25 cellular contexts compared by ENCODE assay signal in genomic region chr2:217215877-217216276, GRCh38.
"Had no signal": no experiment of that assay in that cellular context is flagged by ENCODE, and none has a peak within 500 bp of the region (broad histone marks: within the 10 kb centered on the region; RNA-seq: fewer than 3 reads in every experiment).

No MANE protein-coding gene starts in this region.

- H3K36me3 Mint-ChIP-seq: activated naive CD4-positive, alpha-beta T cell treated with anti-CD3 and anti-CD28 coated beads, Interleukin-2, amount 50 U/mL, for 24 hours; brain had no signal

- H3K27me3 Mint-ChIP-seq: activated naive CD4-positive, alpha-beta T cell treated with anti-CD3 and anti-CD28 coated beads, Interleukin-2, amount 50 U/mL, for 24 hours had no signal

- H3K36me3 ChIP-seq: gastroesophageal sphincter, left lung, neutrophil, transverse colon, WERI-Rb-1 had no signal

- H3K27ac ChIP-seq: gastroesophageal sphincter, hepatocyte, left lung, neutrophil, skin epidermis, transverse colon, WERI-Rb-1 had no signal

- H2AFZ ChIP-seq: hepatocyte had no signal

- H3K4me3 Mint-ChIP-seq: activated CD4-positive, alpha-beta T cell treated with anti-CD3 and anti-CD28 coated beads for 36 hours; activated CD8-positive, alpha-beta T cell treated with anti-CD3 and anti-CD28 coated beads for 36 hours; activated naive CD4-positive, alpha-beta T cell treated with anti-CD3 and anti-CD28 coated beads, Interleukin-2, amount 50 U/mL, for 24 hours; brain; central memory CD8-positive, alpha-beta T cell; naive thymus-derived CD4-positive, alpha-beta T cell had no signal

- H3K4me1 Mint-ChIP-seq: activated naive CD4-positive, alpha-beta T cell treated with anti-CD3 and anti-CD28 coated beads, Interleukin-2, amount 50 U/mL, for 24 hours; central memory CD8-positive, alpha-beta T cell had no signal

- DNase-seq: activated CD4-positive, alpha-beta T cell treated with anti-CD3 and anti-CD28 coated beads for 36 hours; activated CD8-positive, alpha-beta T cell treated with anti-CD3 and anti-CD28 coated beads for 36 hours; activated effector memory CD4-positive, alpha-beta T cell treated with anti-CD3 and anti-CD28 coated beads, Interleukin-2, amount 50 U/mL, for 16 hours; activated T-cell treated with anti-CD3 and anti-CD28 coated beads, Interleukin-2, amount 50 U/mL, for 48 hours; amygdala; effector CD8-positive, alpha-beta T cell; islet precursor cell; left lung; mammary epithelial cell; mucosa of descending colon; naive thymus-derived CD4-positive, alpha-beta T cell; right cardiac atrium; stimulated activated CD4-positive, alpha-beta T cell treated with anti-CD3 and anti-CD28 coated beads, Interleukin-15, amount 100 ng/mL, for 24 hours; stimulated activated CD4-positive, alpha-beta T cell treated with anti-CD3 and anti-CD28 coated beads, Interleukin-4, amount 100 ng/mL, for 24 hours; stimulated activated naive CD4-positive, alpha-beta T cell; T-helper 1 cell; transverse colon; WERI-Rb-1 had no signal

- H3K9me3 ChIP-seq: gastroesophageal sphincter, left lung, mucosa of descending colon, neutrophil, transverse colon had no signal

- H3K27me3 ChIP-seq: gastroesophageal sphincter, hepatocyte, transverse colon had no signal

- H3K27ac Mint-ChIP-seq: activated CD4-positive, alpha-beta T cell treated with anti-CD3 and anti-CD28 coated beads for 36 hours; activated CD8-positive, alpha-beta T cell treated with anti-CD3 and anti-CD28 coated beads for 36 hours; activated naive CD4-positive, alpha-beta T cell treated with anti-CD3 and anti-CD28 coated beads, Interleukin-2, amount 50 U/mL, for 24 hours; naive thymus-derived CD4-positive, alpha-beta T cell had no signal

- H3K9me3 Mint-ChIP-seq: activated CD8-positive, alpha-beta T cell treated with anti-CD3 and anti-CD28 coated beads for 36 hours; activated naive CD4-positive, alpha-beta T cell treated with anti-CD3 and anti-CD28 coated beads, Interleukin-2, amount 50 U/mL, for 24 hours; central memory CD8-positive, alpha-beta T cell had no signal

- H3K4me1 ChIP-seq: left lung had no signal

- H3K79me2 ChIP-seq: hepatocyte had no signal

- H3K4me3 ChIP-seq: gastroesophageal sphincter, hepatocyte, left lung, mucosa of descending colon, skin epidermis, transverse colon had no signal

- H3K4me2 ChIP-seq: hepatocyte had no signal
